ENCODE assay signal across 13 cellular contexts in genomic region chr1:54120698-54121481, GRCh38. TPM values are rescaled to one million over a fixed set of nuclear protein-coding genes. Genes with fewer than 3 reads are reported as not detected.
DNase-seq lines count a peak whose midpoint lies in the region; ATAC-seq, FAIRE-seq and TF ChIP-seq lines count a peak whose summit lies in the region.
"Had no signal": no experiment of that assay in that cellular context is flagged by ENCODE, and none has a peak within 500 bp of the region (broad histone marks: within the 10 kb centered on the region; RNA-seq: fewer than 3 reads in every experiment).

No MANE protein-coding gene starts in this region.

- H3K4me2 ChIP-seq in KMS-11 = peak overlapping the region; percentile 38

- peaks cover 16% of the 10 kb centered on the region for H3K4me1 Mint-ChIP-seq in neural crest cell

- H3K27me3 ChIP-seq in KMS-11 (ENCODE audit: insufficient read depth, low read depth) (no peaks in the 10 kb centered on the region), duodenal mucosa (ENCODE audit: control insufficient read depth in 1 of 2, insufficient read depth in 2 of 2, low read length in 2 of 2) (peaks cover 0 to 8% of the 10 kb centered on the region in 2 donors), MG63 (no peaks in the 10 kb centered on the region)
- H3K27me3 ChIP-seq: uterus had no signal

- peak overlapping the region; percentile 86 for H3K27ac Mint-ChIP-seq in neural crest cell (ENCODE audit: unreplicated experiment)
- H3K27ac Mint-ChIP-seq: immature natural killer cell had no signal

- no peaks in the 10 kb centered on the region for H3K79me2 ChIP-seq in KMS-11 (ENCODE audit: insufficient read depth, low read depth)

- no peaks in the 10 kb centered on the region for H3K36me3 Mint-ChIP-seq in neural crest cell (ENCODE audit: low read depth)
- H3K36me3 Mint-ChIP-seq: immature natural killer cell had no signal

- H3K9ac ChIP-seq in KMS-11 (no peak overlapping the region; the same call in 1 of the 2 replicates), duodenal mucosa (ENCODE audit: low read depth in 1 of 2, low read length in 2 of 2) (peak overlapping the region in 1 of 2 donors; percentile 47)

- H3K9me3 ChIP-seq in duodenal mucosa (ENCODE audit: control insufficient read depth in 1 of 2, low read length in 2 of 2) = no peaks in the 10 kb centered on the region
- H3K9me3 ChIP-seq in MG63 = no peaks in the 10 kb centered on the region
- H3K9me3 ChIP-seq: uterus had no signal

- no peak for DNase-seq in AG09309 (ENCODE audit: low read depth)
- DNase-seq in neural crest cell (ENCODE audit: low read depth, low spot score) = no peak
- no peak for DNase-seq in stimulated activated CD4-positive, alpha-beta T cell treated with anti-CD3 and anti-CD28 coated beads, Interleukin-4, amount 100 ng/mL, for 24 hours
- DNase-seq in MG63 = no peak
- no peak for DNase-seq in H54 (ENCODE audit: insufficient read length, low spot score)

- no peaks in the 10 kb centered on the region for H3K9me3 Mint-ChIP-seq in neural crest cell
- H3K9me3 Mint-ChIP-seq: immature natural killer cell had no signal

- H3K36me3 ChIP-seq in KMS-11 (ENCODE audit: insufficient read depth) (no peaks in the 10 kb centered on the region), duodenal mucosa (ENCODE audit: control insufficient read depth in 1 of 2, insufficient read depth in 2 of 2, low read length in 2 of 2) (no peaks in the 10 kb centered on the region), MG63 (no peaks in the 10 kb centered on the region)
- H3K36me3 ChIP-seq: uterus had no signal

- H3K4me3 Mint-ChIP-seq in neural crest cell = no peak overlapping the region

- H2AFZ ChIP-seq in KMS-11 (ENCODE audit: low read depth) = peak overlapping the region; percentile 54; the same call in 1 of the 2 replicates

- no peak for ATAC-seq in HG02973 (IDR thresholded peaks at IDR 0.05; ENCODE audit: unreplicated experiment)

- H3K4me3 ChIP-seq in AG09309 (ENCODE audit: control insufficient read depth, low read depth, low read length) (peak overlapping the region; percentile 11), KMS-11 (IDR thresholded peaks at IDR 0.05; ENCODE audit: insufficient read depth, low read depth, low read length) (no peak overlapping the region), duodenal mucosa (ENCODE audit: low read depth in 1 of 2, low read length in 2 of 2) (peak overlapping the region; percentile 46 to 62), MG63 (no peak overlapping the region)
- H3K4me3 ChIP-seq: GM12878 had no signal

- TF ChIP-seq CTCF in AG09309 (IDR thresholded peaks at IDR 0.05; ENCODE audit: control insufficient read depth, insufficient read depth, low read depth, low read length, missing control alignments) (no peak), KMS-11 (conservative IDR thresholded peaks at IDR 0.05; ENCODE audit: low read depth, low read length) (no peak), neural crest cell (conservative IDR thresholded peaks at IDR 0.05) (no peak)

- H4K20me1 ChIP-seq in KMS-11 (ENCODE audit: insufficient read depth) = no peaks in the 10 kb centered on the region

- TF ChIP-seq POLR2A in H54 (IDR thresholded peaks at IDR 0.05; ENCODE audit: low read depth, low read length) = no peak

- no peak for FAIRE-seq in H54 (lab: Jason Lieb, UNC)
- FAIRE-seq: endometrium, GM12878 had no signal

- H3K4me1 ChIP-seq in KMS-11 (ENCODE audit: low read depth, poor library complexity, severe bottlenecking) (peaks cover 10% of the 10 kb centered on the region), duodenal mucosa (ENCODE audit: control insufficient read depth in 1 of 2, insufficient read depth in 2 of 2, low read length in 2 of 2) (peaks cover 21 to 28% of the 10 kb centered on the region in 2 donors)
- H3K4me1 ChIP-seq: uterus had no signal

- H3K27ac ChIP-seq in KMS-11 (no peak overlapping the region), duodenal mucosa (ENCODE audit: low read depth, low read length) (no peak overlapping the region)
- H3K27ac ChIP-seq: RWPE1 had no signal

- peaks cover 20% of the 10 kb centered on the region for H3K27me3 Mint-ChIP-seq in neural crest cell (ENCODE audit: low read depth)

RNA-seq across cellular contexts. Expression of gene CDCP2, which starts 31.9 kb away (rescaled TPM):
- total RNA-seq in neural crest cell = not detected in 2 replicates
- total RNA-seq in MG63 (2014; rRNA removed; shearing (Covaris generic); ENCODE audit: low replicate concordance) = not detected in 2 replicates

Comparison
In these comparisons a context has a peak if more than half of its experiments do, and no peak if none do; other contexts are left out.
1. H3K4me3 ChIP-seq: peak in AG09309 (single experiment) and duodenal mucosa (2 of 2); none in KMS-11 (single experiment) and MG63 (single experiment).